ENCODE assay signal across 8 cellular contexts in genomic region chr5:154858251-154858971, GRCh38. TPM values are rescaled to one million over a fixed set of nuclear protein-coding genes. Genes with fewer than 3 reads are reported as not detected.
DNase-seq lines count a peak whose midpoint lies in the region; ATAC-seq and TF ChIP-seq lines count a peak whose summit lies in the region.

Gene CNOT8 (plus strand): TSS chr5:154858627. CDS start chr5:154863279, 4,652 bp downstream.

- peak within 1 kb of the TSS; percentile 98 for H3K27ac ChIP-seq in effector memory CD4-positive, alpha-beta T cell (ENCODE audit: insufficient read depth, low read length, poor library complexity, severe bottlenecking)

- DNase-seq in CMK (ENCODE audit: low read depth) (peak; percentile 95), GM20000 (ENCODE audit: low spot score) (peak; percentile 91), HT-29 (ENCODE audit: low spot score) (peak; percentile 98), NOMO-1 (lab: John Stamatoyannopoulos, UW; ENCODE audit: unreplicated experiment in 2 of 2) (peak; percentile 95 to 97), memory B cell (ENCODE audit: low spot score in 2 of 2) (peak; percentile 98)
- peak; percentile 92 to 97 (median 92) for DNase-seq in effector memory CD4-positive, alpha-beta T cell
- DNase-seq in stimulated activated CD8-positive, alpha-beta memory T cell treated with anti-CD3 and anti-CD28 coated beads, Interleukin-12 subunit alpha, Interleukin-12 subunit beta, amount 100 ng/mL, for 24 hours (ENCODE audit: extremely low read depth) = peak; percentile 97

- peak within 1 kb of the TSS; percentile 94 for H3K27ac Mint-ChIP-seq in memory B cell

- H3K27me3 Mint-ChIP-seq in memory B cell = no peaks in the 10 kb centered on the region

- no peaks in the 10 kb centered on the region for H3K27me3 ChIP-seq in effector memory CD4-positive, alpha-beta T cell (replicated peaks; ENCODE audit: control insufficient read depth, insufficient read depth, low read length, poor library complexity, severe bottlenecking)

- no peaks in the 10 kb centered on the region for H3K9me3 ChIP-seq in effector memory CD4-positive, alpha-beta T cell (ENCODE audit: control insufficient read depth, low read length)

- TF ChIP-seq CTCF in GM20000 (IDR thresholded peaks at IDR 0.05; ENCODE audit: extremely low read depth, missing control alignments) = no peak

- H3K36me3 Mint-ChIP-seq in memory B cell = peaks cover 6% of the 10 kb centered on the region

- H3K9me3 Mint-ChIP-seq in memory B cell = no peaks in the 10 kb centered on the region

- peaks cover 22% of the 10 kb centered on the region for H3K4me1 ChIP-seq in effector memory CD4-positive, alpha-beta T cell (ENCODE audit: control insufficient read depth, insufficient read depth, low read length, poor library complexity, severe bottlenecking)

- peaks cover 34% of the 10 kb centered on the region for H3K4me1 Mint-ChIP-seq in memory B cell

- ATAC-seq in memory B cell (ENCODE audit: low read depth) = peak; percentile 71

- peak within 1 kb of the TSS; percentile 93 for H3K4me3 Mint-ChIP-seq in memory B cell

- CTCF ChIA-PET in activated CD8-positive, alpha-beta memory T cell treated with anti-CD3 and anti-CD28 coated beads for 36 hours (lab: Charles Lee) = no interaction called here

- peak within 1 kb of the TSS; percentile 84 for H3K4me3 ChIP-seq in effector memory CD4-positive, alpha-beta T cell (ENCODE audit: insufficient read depth, low read depth, low read length, poor library complexity, severe bottlenecking)

- POLR2A ChIA-PET in activated CD8-positive, alpha-beta memory T cell treated with anti-CD3 and anti-CD28 coated beads for 36 hours (lab: Charles Lee) = interaction anchor here (0.6 to 0.7 kb wide), 3 partner anchors 71 to 820 kb away, joined by 3 to 5 read pairs (median 3); partner anchors contain the start of genes FAM114A2 and MFAP3

- H3K36me3 ChIP-seq in effector memory CD4-positive, alpha-beta T cell (ENCODE audit: control insufficient read depth, insufficient read depth, low read length) = peaks cover 8% of the 10 kb centered on the region

RNA-seq across cellular contexts. Expression of gene CNOT8, which starts in this region (rescaled TPM):
- total RNA-seq in HT-29 (2014; rRNA removed; shearing (Covaris generic)) = 40.7 and 42.9 TPM in 2 replicates
- 10 to 100 TPM; 49.0 to 50.0 TPM for total RNA-seq in activated CD8-positive, alpha-beta memory T cell treated with anti-CD3 and anti-CD28 coated beads for 36 hours

Comparison
In these comparisons a context has a peak if more than half of its experiments do, and no peak if none do; other contexts are left out.
1. Peak in every context shown above with its lines: DNase-seq, ATAC-seq, H3K4me3 ChIP-seq and H3K27ac ChIP-seq.